In the genomic region with DNA sequence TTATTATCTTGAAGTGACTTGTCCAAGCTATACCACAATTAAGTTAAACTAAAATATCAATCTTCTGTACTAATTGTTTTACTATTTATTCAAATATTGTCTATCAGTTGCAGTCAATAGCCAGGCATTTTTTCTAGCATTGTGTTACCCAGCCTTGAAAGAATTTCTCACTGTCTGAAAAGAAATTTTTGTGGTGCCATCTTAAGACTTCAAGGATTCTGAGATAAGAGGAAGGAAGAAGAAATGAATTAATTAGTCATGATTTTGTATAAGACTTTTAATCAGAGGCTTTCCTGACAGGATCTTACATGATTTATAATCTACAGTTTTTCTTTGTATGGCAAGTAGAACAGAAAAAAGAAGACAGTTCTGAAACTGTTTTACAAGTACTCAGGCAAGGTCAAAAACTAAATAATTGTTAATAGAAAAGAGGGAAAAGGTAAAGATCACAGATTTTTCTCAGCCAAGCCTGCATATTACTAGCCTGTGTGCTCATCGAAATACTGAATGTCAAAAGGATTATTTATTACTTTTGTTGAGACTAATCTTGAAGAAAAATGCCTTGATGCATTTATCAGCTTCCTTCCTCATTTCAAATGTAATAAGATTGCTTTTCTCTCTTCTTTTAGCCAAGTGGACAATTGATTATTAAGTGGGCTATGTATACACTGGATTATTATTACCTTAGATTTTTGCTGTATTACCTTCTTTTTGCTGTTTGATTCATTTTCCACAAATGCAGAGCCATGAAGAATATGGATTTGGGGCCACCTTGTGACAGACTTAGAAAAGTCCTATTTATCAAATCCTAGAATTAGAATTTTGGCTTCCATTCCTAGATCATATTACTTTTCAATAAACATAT, we compare ENCODE assay signal across 9 cellular contexts. TPM values are rescaled to one million over a fixed set of nuclear protein-coding genes. Genes with fewer than 3 reads are reported as not detected.
DNase-seq lines count a peak whose midpoint lies in the region; ATAC-seq, FAIRE-seq and TF ChIP-seq lines count a peak whose summit lies in the region.
"Had no signal": no experiment of that assay in that cellular context is flagged by ENCODE, and none has a peak within 500 bp of the region (broad histone marks: within the 10 kb centered on the region; RNA-seq: fewer than 3 reads in every experiment).

No MANE protein-coding gene starts in this region.

- H3K27ac ChIP-seq in SK-N-SH (ENCODE audit: low read depth in 2 of 2, low read length in 1 of 2) (no peak overlapping the region), Panc1 (ENCODE audit: low read length) (peak overlapping the region; percentile 4; the same call in 1 of the 2 replicates), tibial artery (no peak overlapping the region)

- H3K27me3 ChIP-seq in SK-N-SH (ENCODE audit: insufficient read depth) (no peaks in the 10 kb centered on the region), Panc1 (ENCODE audit: control insufficient read depth, insufficient read depth, low read length) (no peaks in the 10 kb centered on the region), tibial artery (no peaks in the 10 kb centered on the region)

- no peak overlapping the region for H2AFZ ChIP-seq in SK-N-SH (ENCODE audit: low read depth)

- BruUV-seq in Panc1 (replicated peaks; lab: Mats Ljungman, UMichigan): no TSS peak

- peaks cover 9% of the 10 kb centered on the region for H3F3A ChIP-seq in SK-N-SH (replicated peaks; ENCODE audit: insufficient read depth)

- H3K36me3 ChIP-seq in SK-N-SH (replicated peaks in 1 of 2; ENCODE audit: control insufficient read depth in 1 of 2, insufficient read depth in 2 of 2, low read length in 1 of 2) (no peaks in the 10 kb centered on the region), Panc1 (ENCODE audit: control insufficient read depth, insufficient read depth, low read length) (no peaks in the 10 kb centered on the region), tibial artery (no peaks in the 10 kb centered on the region)

- in situ Hi-C loops in Panc1 (cut with HindIII; ENCODE audit: low pct_unique_long_range_greater_than_20kb, low sequenced_read_pairs): no loop called here

- no peaks in the 10 kb centered on the region for H3K9me2 ChIP-seq in SK-N-SH

- no peak for TF ChIP-seq EP300 in SK-N-SH (IDR thresholded peaks at IDR 0.05; ENCODE audit: borderline replicate concordance in 1 of 2, low read depth in 1 of 2, low read length in 1 of 2)

- POLR2A ChIA-PET in SK-N-SH (lab: Yijun Ruan, JAX): no interaction called here
- POLR2A ChIA-PET in Panc1 (lab: Charles Lee): interaction anchor here (0.5 kb wide), 1 partner anchor 29 kb away, joined by 3 read pairs; no protein-coding TSS in a partner anchor

- intact Hi-C loops in Panc1 (cut with micrococcal nuclease; ENCODE audit: unreplicated experiment): loop anchor here (2.0 to 5.0 kb wide), 2 partner anchors 260 to 331 kb away; no protein-coding TSS in a partner anchor
- intact Hi-C loops in tibial artery (cut with DNase I; ENCODE audit: low total_unique reads): no loop called here

- 3% methylated on average over 1 of the region's 1 CpG for WGBS in SK-N-SH (ENCODE audit: low lambda C conversion rate)

- TF ChIP-seq CTCF in SK-N-SH (IDR thresholded peaks at IDR 0.05) (peak; percentile 63), Panc1 (IDR thresholded peaks at IDR 0.05) (peak; percentile 43; the same call in 1 of the 2 replicates), tibial artery (IDR thresholded peaks at IDR 0.05) (peak; percentile 42 to 45)

- no peaks in the 10 kb centered on the region for H3K79me2 ChIP-seq in SK-N-SH (ENCODE audit: insufficient read depth)

- CTCF ChIA-PET in SK-N-SH (lab: Yijun Ruan, JAX) (no interaction called here), Panc1 (lab: Charles Lee) (no interaction called here)

- H3K4me3 ChIP-seq in SK-N-SH (ENCODE audit: low read depth in 2 of 2, low read length in 1 of 2) (no peak overlapping the region), Panc1 (ENCODE audit: low read depth in 2 of 2, low read length in 2 of 2) (no peak overlapping the region), tibial artery (no peak overlapping the region)

- H3K4me1 ChIP-seq in SK-N-SH (ENCODE audit: control insufficient read depth in 1 of 2, insufficient read depth in 2 of 2, low read depth in 1 of 2, low read length in 1 of 2) (no peaks in the 10 kb centered on the region), Panc1 (ENCODE audit: control insufficient read depth, insufficient read depth, low read length) (peaks cover 4% of the 10 kb centered on the region; the same call in 1 of the 2 replicates), tibial artery (peaks cover 0 to under 1% (median 0%) of the 10 kb centered on the region in 4 donors)

- no peak overlapping the region for H3K9ac ChIP-seq in SK-N-SH

- H3K9me3 ChIP-seq in SK-N-SH: no peaks in the 10 kb centered on the region
- no peaks in the 10 kb centered on the region for H3K9me3 ChIP-seq in Panc1 (ENCODE audit: control insufficient read depth, insufficient read depth, low read depth, low read length)
- no peaks in the 10 kb centered on the region for H3K9me3 ChIP-seq in tibial artery

- H3K4me2 ChIP-seq in SK-N-SH: no peak overlapping the region

- no peak for FAIRE-seq in HTR-8/SVneo (lab: Jason Lieb, UNC)

- ATAC-seq in SK-N-SH treated with all-trans-retinoic acid at 6 μM for 48 hours (no peak), Panc1 (no peak), HG02610 (IDR thresholded peaks at IDR 0.05; ENCODE audit: unreplicated experiment) (no peak)

- no peaks in the 10 kb centered on the region for H4K20me1 ChIP-seq in SK-N-SH (ENCODE audit: insufficient read depth)

- TF ChIP-seq RAD21 in SK-N-SH (IDR thresholded peaks at IDR 0.05; ENCODE audit: low read length): peak; percentile 49

- no peak for DNase-seq in SK-N-SH
- no peak for DNase-seq in Panc1 (ENCODE audit: low read depth, low spot score)
- peak; percentile 84 for DNase-seq in fibroblast of peridontal ligament (ENCODE audit: extremely low read depth)
- no peak for DNase-seq in tibial artery
- no peak for DNase-seq in HTR-8/SVneo (ENCODE audit: insufficient read length, low spot score)
- DNase-seq in NCI-H524 treated with DMSO at 0.1 percent for 48 hours (lab: John Stamatoyannopoulos, UW): no peak

TF ChIP-seq in SK-N-SH, 30 proteins besides CTCF, POLR2A, EP300 and RAD21 (continues in another document):
- TF ChIP-seq, protein P1, sequence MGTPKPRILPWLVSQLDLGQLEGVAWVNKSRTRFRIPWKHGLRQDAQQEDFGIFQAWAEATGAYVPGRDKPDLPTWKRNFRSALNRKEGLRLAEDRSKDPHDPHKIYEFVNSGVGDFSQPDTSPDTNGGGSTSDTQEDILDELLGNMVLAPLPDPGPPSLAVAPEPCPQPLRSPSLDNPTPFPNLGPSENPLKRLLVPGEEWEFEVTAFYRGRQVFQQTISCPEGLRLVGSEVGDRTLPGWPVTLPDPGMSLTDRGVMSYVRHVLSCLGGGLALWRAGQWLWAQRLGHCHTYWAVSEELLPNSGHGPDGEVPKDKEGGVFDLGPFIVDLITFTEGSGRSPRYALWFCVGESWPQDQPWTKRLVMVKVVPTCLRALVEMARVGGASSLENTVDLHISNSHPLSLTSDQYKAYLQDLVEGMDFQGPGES (IDR thresholded peaks at IDR 0.05; ENCODE audit: low read depth, low read length): no peak
- TF ChIP-seq RFX5 (IDR thresholded peaks at IDR 0.05; ENCODE audit: low read length) (no peak), MXI1 (IDR thresholded peaks at IDR 0.05; ENCODE audit: low read depth, low read length) (no peak), SMC3 (IDR thresholded peaks at IDR 0.05; ENCODE audit: low read depth, low read length) (peak; percentile 41; the same call in 1 of the 2 replicates), RCOR1 (IDR thresholded peaks at IDR 0.05; ENCODE audit: low read length) (no peak)

TF ChIP-seq in SK-N-SH treated with all-trans-retinoic acid at 6 μM for 48 hours, 23 proteins besides CTCF, POLR2A, EP300 and RAD21 (continues in another document):
- TF ChIP-seq ZNF565 (CRISPR knock-in tag; conservative IDR thresholded peaks at IDR 0.05; ENCODE audit: low read depth) (no peak), CSRNP3 (CRISPR knock-in tag; IDR thresholded peaks at IDR 0.05) (no peak), BACH2 (CRISPR knock-in tag; IDR thresholded peaks at IDR 0.05; ENCODE audit: borderline replicate concordance) (no peak), ZFP3 (CRISPR knock-in tag; IDR thresholded peaks at IDR 0.05) (no peak), ESRRG (CRISPR knock-in tag; IDR thresholded peaks at IDR 0.05) (no peak), OSR1 (CRISPR knock-in tag; IDR thresholded peaks at IDR 0.05) (no peak)
- TF ChIP-seq, protein P2, sequence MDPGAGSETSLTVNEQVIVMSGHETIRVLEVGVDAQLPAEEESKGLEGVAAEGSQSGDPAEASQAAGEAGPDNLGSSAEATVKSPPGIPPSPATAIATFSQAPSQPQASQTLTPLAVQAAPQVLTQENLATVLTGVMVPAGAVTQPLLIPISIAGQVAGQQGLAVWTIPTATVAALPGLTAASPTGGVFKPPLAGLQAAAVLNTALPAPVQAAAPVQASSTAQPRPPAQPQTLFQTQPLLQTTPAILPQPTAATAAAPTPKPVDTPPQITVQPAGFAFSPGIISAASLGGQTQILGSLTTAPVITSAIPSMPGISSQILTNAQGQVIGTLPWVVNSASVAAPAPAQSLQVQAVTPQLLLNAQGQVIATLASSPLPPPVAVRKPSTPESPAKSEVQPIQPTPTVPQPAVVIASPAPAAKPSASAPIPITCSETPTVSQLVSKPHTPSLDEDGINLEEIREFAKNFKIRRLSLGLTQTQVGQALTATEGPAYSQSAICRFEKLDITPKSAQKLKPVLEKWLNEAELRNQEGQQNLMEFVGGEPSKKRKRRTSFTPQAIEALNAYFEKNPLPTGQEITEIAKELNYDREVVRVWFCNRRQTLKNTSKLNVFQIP (CRISPR knock-in tag; IDR thresholded peaks at IDR 0.05; ENCODE audit: borderline replicate concordance, low read depth): no peak

RNA-seq across cellular contexts. Expression of gene CXCL1, which starts 53.8 kb away (rescaled TPM):
- polyA plus RNA-seq in SK-N-SH (2012; rRNA removed): 0.06 and 0.12 TPM in 2 replicates
- 0.12 and 0.18 TPM in 2 replicates for polyA plus RNA-seq in SK-N-SH (2012; cell fraction: cytosol; rRNA removed)
- 0.20 TPM in 1 of 2 replicates, not detected in the other for polyA plus RNA-seq in SK-N-SH (2012; cell fraction: nucleus; rRNA removed)
- total RNA-seq in Panc1 (2021; ENCODE audit: unreplicated experiment): 12.8 TPM
- 21.1 TPM for polyA plus RNA-seq in Panc1 (2012; ENCODE audit: insufficient read length)

RNA-seq across cellular contexts. Expression of gene PF4, which starts 58.8 kb away (rescaled TPM):
- not detected in 2 replicates for polyA plus RNA-seq in SK-N-SH (2012; rRNA removed)
- not detected in 2 replicates for polyA plus RNA-seq in SK-N-SH (2012; cell fraction: cytosol; rRNA removed)
- polyA plus RNA-seq in SK-N-SH (2012; cell fraction: nucleus; rRNA removed): not detected in 2 replicates
- total RNA-seq in Panc1 (2021; ENCODE audit: unreplicated experiment): not detected
- polyA plus RNA-seq in Panc1 (2012; ENCODE audit: insufficient read length): not detected
- total RNA-seq: mesothelial cell of epicardium had no signal
